Comparison of ENCODE assay signal across 38 cellular contexts in the genomic region with DNA sequence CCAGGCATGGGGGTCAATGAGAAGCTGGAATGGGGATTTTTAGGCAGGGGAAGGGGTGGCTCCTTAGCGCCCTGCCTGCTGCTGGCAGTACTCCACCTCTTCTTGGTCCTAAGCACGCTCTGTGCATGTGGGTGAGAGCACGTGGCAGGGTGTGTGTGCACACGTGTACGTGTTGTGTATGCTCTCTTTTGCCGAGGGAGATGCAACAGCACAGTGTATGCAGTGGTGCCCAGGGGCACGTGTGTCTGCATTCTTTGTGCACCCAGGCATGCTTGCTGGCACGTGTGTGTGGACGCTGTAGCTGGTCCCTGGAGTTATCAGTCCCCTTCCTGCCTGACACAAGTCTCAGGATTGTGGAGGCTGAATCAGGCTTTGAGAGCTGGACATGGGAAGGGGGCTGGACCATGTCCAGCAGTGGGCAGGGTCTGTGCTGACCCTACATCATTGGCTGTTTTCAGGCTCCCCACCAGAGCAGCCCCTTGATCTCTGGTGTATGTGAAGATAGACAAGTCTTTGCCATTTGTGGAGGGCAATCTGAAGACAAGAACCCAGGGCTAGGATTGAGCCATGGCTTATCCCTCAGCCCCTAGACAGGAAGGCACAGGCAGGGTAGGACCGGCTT. TPM values are rescaled to one million over a fixed set of nuclear protein-coding genes. Genes with fewer than 3 reads are reported as not detected.
DNase-seq lines count a peak whose midpoint lies in the region; ATAC-seq, FAIRE-seq and TF ChIP-seq lines count a peak whose summit lies in the region.
"Had no signal": no experiment of that assay in that cellular context is flagged by ENCODE, and none has a peak within 500 bp of the region (broad histone marks: within the 10 kb centered on the region; RNA-seq: fewer than 3 reads in every experiment).

No MANE protein-coding gene starts in this region.

- no peak overlapping the region for H3K4me3 ChIP-seq in H1 (ENCODE audit: extremely low read depth in 1 of 4, insufficient read depth in 2 of 4, low read depth in 3 of 4, low read length in 4 of 4)
- H3K4me3 ChIP-seq in neural progenitor cell: no peak overlapping the region
- H3K4me3 ChIP-seq: adrenal gland, lower lobe of right lung, mucosa of descending colon, upper lobe of right lung had no signal

- H2AFZ ChIP-seq in H1 (ENCODE audit: low read length) (no peak overlapping the region), neural progenitor cell (replicated peaks) (no peak overlapping the region)

- H3K23ac ChIP-seq in H1 (ENCODE audit: insufficient read length): no peak overlapping the region

- CTCF ChIA-PET in H1 (lab: Charles Lee; ENCODE audit: partially characterized antibody): interaction anchor here (0.6 to 11.7 kb wide), 12 partner anchors 9 to 160 kb away, joined by 3 to 89 read pairs (median 5); no protein-coding TSS in a partner anchor

- no peak overlapping the region for H3K14ac ChIP-seq in H1 (ENCODE audit: insufficient read length)

- peaks cover 11 to 29% (median 21%) of the 10 kb centered on the region in 4 experiments for H3K4me1 ChIP-seq in H1 (replicated peaks in 1 of 4; ENCODE audit: control insufficient read depth in 3 of 4, insufficient read depth in 4 of 4, low read length in 3 of 4)
- H3K4me1 ChIP-seq in neural progenitor cell: peaks cover 23% of the 10 kb centered on the region

- peak in 1 of 3 experiments; percentile 3; a peak in 1 of 4 replicates for TF ChIP-seq CTCF in H1 (IDR thresholded peaks at IDR 0.05; ENCODE audit: control extremely low read depth in 1 of 3, insufficient read depth in 1 of 3, low read depth in 1 of 3, low read length in 3 of 3)
- no peak for TF ChIP-seq CTCF in neural progenitor cell (IDR thresholded peaks at IDR 0.05)
- no peak for TF ChIP-seq CTCF in D721Med (IDR thresholded peaks at IDR 0.05; ENCODE audit: insufficient read depth, missing control alignments)

- no peak overlapping the region for H4K8ac ChIP-seq in H1 (ENCODE audit: extremely low read depth, insufficient read depth, low read length)

- peaks cover 7% of the 10 kb centered on the region for H3F3A ChIP-seq in neural progenitor cell (ENCODE audit: low read depth)

- peaks cover 3 to 11% of the 10 kb centered on the region in 2 experiments for H4K20me1 ChIP-seq in H1 (replicated peaks in 1 of 2; ENCODE audit: control insufficient read depth in 1 of 2, insufficient read depth in 2 of 2, low read length in 2 of 2)
- peaks cover 25% of the 10 kb centered on the region for H4K20me1 ChIP-seq in neural progenitor cell (ENCODE audit: low read depth)

- TF ChIP-seq EP300 in H1 (IDR thresholded peaks at IDR 0.05; ENCODE audit: borderline replicate concordance in 1 of 2, low read depth in 2 of 2, low read length in 2 of 2): no peak

- H2BK20ac ChIP-seq in H1 (ENCODE audit: low read length): no peak overlapping the region

- H3K4me3 Mint-ChIP-seq in neural progenitor cell: peak overlapping the region; percentile 47
- H3K4me3 Mint-ChIP-seq in activated T-helper 1 cell treated with anti-CD3 and anti-CD28 coated beads, Interleukin-12 subunit alpha, Interleukin-12 subunit beta, Interleukin-2, Interleukin-4 antibody, amounts not matched to agents 30 ng/mL and 10 ng/mL and 1 ng/mL, durations not matched to agents 14 hours and 24 hours and 36 hours: no peak overlapping the region
- H3K4me3 Mint-ChIP-seq: activated CD4-positive, alpha-beta T cell treated with anti-CD3 and anti-CD28 coated beads, Interleukin-2, amount 10 ng/mL, durations not matched to agents 7 days and 5 days; activated CD8-positive, alpha-beta memory T cell treated with anti-CD3 and anti-CD28 coated beads, Interleukin-2, amount 10 ng/mL, durations not matched to agents 7 days and 5 days; CD4-positive, alpha-beta T cell; natural killer cell treated with Interleukin-12 subunit alpha and Interleukin-12 subunit beta and Interleukin-15 and Interleukin-18, amount 100 ng/mL, for 72 hours; WTC11 had no signal

- H3K9ac ChIP-seq in H1 (replicated peaks in 1 of 4; ENCODE audit: extremely low read depth in 1 of 4, low read depth in 3 of 4, low read length in 3 of 4): no peak overlapping the region
- H3K9ac ChIP-seq in neural progenitor cell: no peak overlapping the region

- H3K27me3 ChIP-seq in H1 (replicated peaks in 1 of 4; ENCODE audit: control insufficient read depth in 3 of 4, extremely low read depth in 1 of 4, insufficient read depth in 3 of 4, low read length in 3 of 4): peaks cover 0 to 5% (median 3%) of the 10 kb centered on the region in 4 experiments; a peak in 3 of 7 replicates
- peaks cover 27% of the 10 kb centered on the region for H3K27me3 ChIP-seq in neural progenitor cell

- no peak overlapping the region for H2BK120ac ChIP-seq in H1 (replicated peaks; ENCODE audit: low read depth, low read length)

- TF ChIP-seq RAD21 in H1 (IDR thresholded peaks at IDR 0.05 in 1 of 2, conservative IDR thresholded peaks at IDR 0.05 in 1 of 2; ENCODE audit: low read depth in 2 of 2, low read length in 2 of 2): no peak

- DNase-seq in Right ventricle myocardium inferior (ENCODE audit: missing footprints): peak; percentile 5
- DNase-seq in cardiac septum (ENCODE audit: low spot score): no peak
- DNase-seq in H1 (ENCODE audit: low read depth in 1 of 2, low spot score in 2 of 2): no peak
- DNase-seq in neural progenitor cell (ENCODE audit: low spot score): no peak
- DNase-seq in UCSD-AML1 (lab: John Stamatoyannopoulos, UW; ENCODE audit: unreplicated experiment): no peak
- DNase-seq in activated CD4-positive, alpha-beta T cell treated with anti-CD3 and anti-CD28 coated beads, Interleukin-2, amount 50 U/mL, for 4 hours: no peak
- no peak for DNase-seq in D721Med (ENCODE audit: insufficient read length, low spot score)
- no peak for DNase-seq in activated T-helper 1 cell treated with anti-CD3 and anti-CD28 coated beads, Interleukin-12 subunit alpha, Interleukin-12 subunit beta, Interleukin-2, Interleukin-4 antibody, amounts not matched to agents 30 ng/mL and 10 ng/mL and 1 ng/mL, durations not matched to agents 14 hours and 24 hours and 36 hours (ENCODE audit: low spot score)
- DNase-seq: 8988T; activated CD4-positive, alpha-beta T cell treated with anti-CD3 and anti-CD28 coated beads, Interleukin-2, amount 10 ng/mL, durations not matched to agents 7 days and 5 days; activated CD8-positive, alpha-beta memory T cell treated with anti-CD3 and anti-CD28 coated beads, Interleukin-2, amount 10 ng/mL, durations not matched to agents 7 days and 5 days; activated naive CD4-positive, alpha-beta T cell treated with Interleukin-2 at 50 U/mL for 16 hours; activated T-cell treated with anti-CD3 and anti-CD28 coated beads, Interleukin-2, amount 50 U/mL, for 48 hours; adrenal gland; brain microvascular endothelial cell; CD4-positive, alpha-beta T cell; effector CD8-positive, alpha-beta T cell; H7; kidney glomerular epithelial cell; lower lobe of right lung; mucosa of descending colon; NCI-H1048; NCI-H1694 treated with DMSO at 0.1 percent for 48 hours; NCI-H2171 treated with DMSO at 0.1 percent for 48 hours; NCI-H524; SHP77 treated with DMSO at 0.1 percent for 48 hours; stimulated activated CD4-positive, alpha-beta T cell treated with anti-CD3 and anti-CD28 coated beads, Interleukin-12 subunit alpha, Interleukin-12 subunit beta, amount 100 ng/mL, for 4 hours; stimulated activated CD4-positive, alpha-beta T cell treated with anti-CD3 and anti-CD28 coated beads, Interleukin-4, amount 100 ng/mL, for 1 hour; SW 1271; upper lobe of right lung had no signal

- H3K9me3 ChIP-seq in H1 (ENCODE audit: insufficient read depth in 2 of 2, low read depth in 1 of 2, low read length in 1 of 2) (no peaks in the 10 kb centered on the region), neural progenitor cell (ENCODE audit: low read depth) (no peaks in the 10 kb centered on the region)
- H3K9me3 ChIP-seq: adrenal gland, lower lobe of right lung, mucosa of descending colon, upper lobe of right lung had no signal

- no peaks in the 10 kb centered on the region for H3K36me3 Mint-ChIP-seq in neural progenitor cell
- H3K36me3 Mint-ChIP-seq in activated T-helper 1 cell treated with anti-CD3 and anti-CD28 coated beads, Interleukin-12 subunit alpha, Interleukin-12 subunit beta, Interleukin-2, Interleukin-4 antibody, amounts not matched to agents 30 ng/mL and 10 ng/mL and 1 ng/mL, durations not matched to agents 14 hours and 24 hours and 36 hours (ENCODE audit: low read depth): no peaks in the 10 kb centered on the region
- H3K36me3 Mint-ChIP-seq: activated CD8-positive, alpha-beta memory T cell treated with anti-CD3 and anti-CD28 coated beads, Interleukin-2, amount 10 ng/mL, durations not matched to agents 7 days and 5 days; natural killer cell treated with Interleukin-12 subunit alpha and Interleukin-12 subunit beta and Interleukin-15 and Interleukin-18, amount 100 ng/mL, for 72 hours; WTC11 had no signal

- H3K27ac Mint-ChIP-seq in neural progenitor cell: peak overlapping the region; percentile 96
- no peak overlapping the region for H3K27ac Mint-ChIP-seq in activated T-helper 1 cell treated with anti-CD3 and anti-CD28 coated beads, Interleukin-12 subunit alpha, Interleukin-12 subunit beta, Interleukin-2, Interleukin-4 antibody, amounts not matched to agents 30 ng/mL and 10 ng/mL and 1 ng/mL, durations not matched to agents 14 hours and 24 hours and 36 hours
- H3K27ac Mint-ChIP-seq: activated CD4-positive, alpha-beta T cell treated with anti-CD3 and anti-CD28 coated beads, Interleukin-2, amount 10 ng/mL, durations not matched to agents 7 days and 5 days; activated CD8-positive, alpha-beta memory T cell treated with anti-CD3 and anti-CD28 coated beads, Interleukin-2, amount 10 ng/mL, durations not matched to agents 7 days and 5 days; CD4-positive, alpha-beta T cell; natural killer cell treated with Interleukin-12 subunit alpha and Interleukin-12 subunit beta and Interleukin-15 and Interleukin-18, amount 100 ng/mL, for 72 hours; WTC11 had no signal

- H2BK12ac ChIP-seq in H1 (ENCODE audit: low read depth, low read length): peak overlapping the region; percentile 72; the same call in 1 of the 2 replicates

- H2AK5ac ChIP-seq in H1 (ENCODE audit: low read depth, low read length): no peak overlapping the region

- no peaks in the 10 kb centered on the region for H3K9me3 Mint-ChIP-seq in neural progenitor cell
- H3K9me3 Mint-ChIP-seq in activated T-helper 1 cell treated with anti-CD3 and anti-CD28 coated beads, Interleukin-12 subunit alpha, Interleukin-12 subunit beta, Interleukin-2, Interleukin-4 antibody, amounts not matched to agents 30 ng/mL and 10 ng/mL and 1 ng/mL, durations not matched to agents 14 hours and 24 hours and 36 hours: no peaks in the 10 kb centered on the region
- H3K9me3 Mint-ChIP-seq: activated CD4-positive, alpha-beta T cell treated with anti-CD3 and anti-CD28 coated beads, Interleukin-2, amount 10 ng/mL, durations not matched to agents 7 days and 5 days; CD4-positive, alpha-beta T cell; natural killer cell treated with Interleukin-12 subunit alpha and Interleukin-12 subunit beta and Interleukin-15 and Interleukin-18, amount 100 ng/mL, for 72 hours; WTC11 had no signal

- H2BK5ac ChIP-seq in H1 (ENCODE audit: low read depth, low read length): no peak overlapping the region

- no peak for ATAC-seq in Right ventricle myocardium inferior
- ATAC-seq: activated CD8-positive, alpha-beta memory T cell treated with anti-CD3 and anti-CD28 coated beads, Interleukin-2, amount 10 ng/mL, durations not matched to agents 7 days and 5 days; lower lobe of right lung; mucosa of descending colon; natural killer cell treated with Interleukin-12 subunit alpha and Interleukin-12 subunit beta and Interleukin-15 and Interleukin-18, amount 100 ng/mL, for 72 hours; Panc1; sciatic nerve; upper lobe of right lung; WTC11 had no signal

- H3K56ac ChIP-seq in H1 (replicated peaks; ENCODE audit: insufficient read length, low read depth, low read length): no peak overlapping the region

- no peak overlapping the region for H4K5ac ChIP-seq in H1 (ENCODE audit: insufficient read length, low read depth, low read length)

- H3K18ac ChIP-seq in H1 (ENCODE audit: extremely low read depth, low read length): no peak overlapping the region

- H3K4ac ChIP-seq in H1 (replicated peaks; ENCODE audit: insufficient read length, low read depth, low read length): no peak overlapping the region

- peaks cover 16% of the 10 kb centered on the region for H3K79me1 ChIP-seq in H1 (ENCODE audit: low read depth, low read length)

- FAIRE-seq in H1 (lab: Jason Lieb, UNC) (no peak), D721Med (lab: Jason Lieb, UNC) (no peak)
- FAIRE-seq: colon had no signal

- H3K23me2 ChIP-seq in H1 (ENCODE audit: low read depth, low read length): peaks cover 13% of the 10 kb centered on the region; the same call in 1 of the 2 replicates

- POLR2A ChIA-PET in H1 (lab: Charles Lee; ENCODE audit: partially characterized antibody): interaction anchor here (1.9 to 14.0 kb wide), 2 partner anchors 9 to 19 kb away, joined by 7 to 149 read pairs; no protein-coding TSS in a partner anchor

- intact Hi-C loops in Right ventricle myocardium inferior (cut with DNase I) (no loop called here), cardiac septum (cut with DNase I) (no loop called here)
- intact Hi-C loops in activated T-helper 1 cell treated with anti-CD3 and anti-CD28 coated beads, Interleukin-12 subunit alpha, Interleukin-12 subunit beta, Interleukin-2, Interleukin-4 antibody, amounts not matched to agents 30 ng/mL and 10 ng/mL and 1 ng/mL, durations not matched to agents 14 hours and 24 hours and 36 hours (cut with micrococcal nuclease): no loop called here

- no peak for TF ChIP-seq POLR2A in H1 (IDR thresholded peaks at IDR 0.05; ENCODE audit: control extremely low read depth in 1 of 2, low read depth in 2 of 2, low read length in 2 of 2)

- peaks cover 44% of the 10 kb centered on the region for H3K4me1 Mint-ChIP-seq in neural progenitor cell
- no peaks in the 10 kb centered on the region for H3K4me1 Mint-ChIP-seq in activated T-helper 1 cell treated with anti-CD3 and anti-CD28 coated beads, Interleukin-12 subunit alpha, Interleukin-12 subunit beta, Interleukin-2, Interleukin-4 antibody, amounts not matched to agents 30 ng/mL and 10 ng/mL and 1 ng/mL, durations not matched to agents 14 hours and 24 hours and 36 hours (ENCODE audit: low read depth)
- H3K4me1 Mint-ChIP-seq: activated CD8-positive, alpha-beta memory T cell treated with anti-CD3 and anti-CD28 coated beads, Interleukin-2, amount 10 ng/mL, durations not matched to agents 7 days and 5 days had no signal

- peaks cover 3 to 22% of the 10 kb centered on the region in 2 experiments; a peak in 3 of 4 replicates for H3K79me2 ChIP-seq in H1 (ENCODE audit: control insufficient read depth in 1 of 2, insufficient read depth in 2 of 2, low read length in 2 of 2)
- no peaks in the 10 kb centered on the region for H3K79me2 ChIP-seq in neural progenitor cell (ENCODE audit: low read depth)

- peaks cover 7% of the 10 kb centered on the region for H3K27me3 Mint-ChIP-seq in neural progenitor cell (ENCODE audit: insufficient read depth, low read depth)
- H3K27me3 Mint-ChIP-seq in activated T-helper 1 cell treated with anti-CD3 and anti-CD28 coated beads, Interleukin-12 subunit alpha, Interleukin-12 subunit beta, Interleukin-2, Interleukin-4 antibody, amounts not matched to agents 30 ng/mL and 10 ng/mL and 1 ng/mL, durations not matched to agents 14 hours and 24 hours and 36 hours (ENCODE audit: insufficient read depth): peaks cover 32% of the 10 kb centered on the region

- H3K4me2 ChIP-seq in H1 (ENCODE audit: insufficient read depth in 1 of 2, low read depth in 2 of 2, low read length in 2 of 2): no peak overlapping the region
- no peak overlapping the region for H3K4me2 ChIP-seq in neural progenitor cell

- no peak overlapping the region for H4K91ac ChIP-seq in H1 (replicated peaks; ENCODE audit: insufficient read length, low read length)

- H3K27ac ChIP-seq in H1 (ENCODE audit: low read depth, low read length): no peak overlapping the region
- no peak overlapping the region for H3K27ac ChIP-seq in neural progenitor cell
- H3K27ac ChIP-seq: adrenal gland, brain microvascular endothelial cell, lower lobe of right lung, upper lobe of right lung had no signal

- 92% methylated on average over 10 of the region's 10 CpGs; no CpG with 5 or more reads in 1 of the 2 experiments for WGBS in H1 (ENCODE audit: extremely low coverage in 1 of 2, insufficient coverage in 1 of 2, insufficient read length in 1 of 2, insufficient replicate concordance in 2 of 2, low coverage in 1 of 2, low lambda C conversion rate in 2 of 2, missing lambda C conversion rate in 1 of 2), 2 experiments

- peak overlapping the region; percentile 89 for H2BK15ac ChIP-seq in H1 (ENCODE audit: low read length)

- H3K36me3 ChIP-seq in H1 (ENCODE audit: control insufficient read depth in 2 of 4, insufficient read depth in 4 of 4, low read length in 3 of 4) (no peaks in the 10 kb centered on the region), neural progenitor cell (no peaks in the 10 kb centered on the region)
- H3K36me3 ChIP-seq: adrenal gland, brain microvascular endothelial cell, lower lobe of right lung, upper lobe of right lung had no signal

RNA-seq across cellular contexts. Expression of gene CAMKV, which starts 1.9 kb away (rescaled TPM):
- not detected for total RNA-seq in Right ventricle myocardium inferior
- not detected for total RNA-seq in cardiac septum
- 66.4 and 67.9 TPM in 2 replicates for total RNA-seq in H1 (2021; fragmentation: NEBNext Ultra II Directional; extraction: Animal tissue kit (Norgen Biotek cat#: 25700))
- polyA plus RNA-seq in H1 (2011; rRNA removed): 56.3 and 74.5 TPM in 2 replicates
- 80.5 TPM for polyA plus RNA-seq in H1 (2011; cell fraction: cytosol; rRNA removed)
- polyA plus RNA-seq in H1 (2011; cell fraction: nucleus; rRNA removed): 277 TPM
- 70.4 to 87.7 TPM (median 77.8 TPM) in 4 replicates for polyA plus RNA-seq in H1 (2012, experiment 1 of 2)
- 61.8 TPM for polyA plus RNA-seq in H1 (2012, experiment 2 of 2)
- polyA plus RNA-seq in H1 (2013, experiment 1 of 2): 39.4 TPM
- 33.4 TPM for polyA plus RNA-seq in H1 (2013, experiment 2 of 2)
- polyA minus RNA-seq in H1 (2011; rRNA and poly(A)+ RNA removed): 57.9 and 66.0 TPM in 2 replicates
- polyA minus RNA-seq in H1 (2011; cell fraction: cytosol; rRNA and poly(A)+ RNA removed): 41.2 TPM
- 57.3 TPM for polyA minus RNA-seq in H1 (2011; cell fraction: nucleus; rRNA and poly(A)+ RNA removed)
- 10.8 and 12.1 TPM in 2 replicates for total RNA-seq in neural progenitor cell (ENCODE audit: low replicate concordance)
- 0.96 and 1.0 TPM in 2 replicates for total RNA-seq in activated T-helper 1 cell treated with anti-CD3 and anti-CD28 coated beads, Interleukin-12 subunit alpha, Interleukin-12 subunit beta, Interleukin-2, Interleukin-4 antibody, amounts not matched to agents 30 ng/mL and 10 ng/mL and 1 ng/mL, durations not matched to agents 14 hours and 24 hours and 36 hours
- total RNA-seq: activated CD4-positive, alpha-beta T cell treated with anti-CD3 and anti-CD28 coated beads, Interleukin-2, amount 10 ng/mL, durations not matched to agents 7 days and 5 days; activated CD8-positive, alpha-beta memory T cell treated with anti-CD3 and anti-CD28 coated beads, Interleukin-2, amount 10 ng/mL, durations not matched to agents 7 days and 5 days; epithelial cell of proximal tubule; lower lobe of right lung; mucosa of descending colon; natural killer cell treated with Interleukin-12 subunit alpha and Interleukin-12 subunit beta and Interleukin-15 and Interleukin-18, amount 100 ng/mL, for 72 hours; posterior vena cava; sciatic nerve; subcutaneous adipose tissue; upper lobe of right lung had no signal

RNA-seq across cellular contexts. Expression of gene TRAIP, which starts 15.3 kb away (rescaled TPM):
- total RNA-seq in Right ventricle myocardium inferior (2.5 TPM), cardiac septum (2.0 TPM), neural progenitor cell (ENCODE audit: low replicate concordance) (24.4 and 32.2 TPM in 2 replicates)
- total RNA-seq in H1 (2021; fragmentation: NEBNext Ultra II Directional; extraction: Animal tissue kit (Norgen Biotek cat#: 25700)): 25.4 and 28.1 TPM in 2 replicates
- polyA plus RNA-seq in H1 (2011; rRNA removed): 27.7 and 29.5 TPM in 2 replicates
- 29.3 TPM for polyA plus RNA-seq in H1 (2011; cell fraction: cytosol; rRNA removed)
- polyA plus RNA-seq in H1 (2011; cell fraction: nucleus; rRNA removed): 101 TPM
- 21.5 to 33.3 TPM (median 29.6 TPM) in 4 replicates for polyA plus RNA-seq in H1 (2012, experiment 1 of 2)
- polyA plus RNA-seq in H1 (2012, experiment 2 of 2): 18.8 TPM
- polyA plus RNA-seq in H1 (2013, experiment 1 of 2): 22.0 TPM
- 20.9 TPM for polyA plus RNA-seq in H1 (2013, experiment 2 of 2)
- polyA minus RNA-seq in H1 (2011; rRNA and poly(A)+ RNA removed): 37.3 and 44.4 TPM in 2 replicates
- polyA minus RNA-seq in H1 (2011; cell fraction: cytosol; rRNA and poly(A)+ RNA removed): 14.4 TPM
- polyA minus RNA-seq in H1 (2011; cell fraction: nucleus; rRNA and poly(A)+ RNA removed): 39.7 TPM
- 26.5 and 27.9 TPM in 2 replicates for total RNA-seq in activated T-helper 1 cell treated with anti-CD3 and anti-CD28 coated beads, Interleukin-12 subunit alpha, Interleukin-12 subunit beta, Interleukin-2, Interleukin-4 antibody, amounts not matched to agents 30 ng/mL and 10 ng/mL and 1 ng/mL, durations not matched to agents 14 hours and 24 hours and 36 hours

RNA-seq across cellular contexts. Expression of gene MST1R, which starts 32.0 kb away (rescaled TPM):
- 1.2 TPM for total RNA-seq in Right ventricle myocardium inferior
- total RNA-seq in cardiac septum: 1.2 TPM
- 4.8 and 7.6 TPM in 2 replicates for total RNA-seq in H1 (2021; fragmentation: NEBNext Ultra II Directional; extraction: Animal tissue kit (Norgen Biotek cat#: 25700))
- polyA plus RNA-seq in H1 (2011; rRNA removed): 7.6 and 9.4 TPM in 2 replicates
- polyA plus RNA-seq in H1 (2011; cell fraction: cytosol; rRNA removed): 7.7 TPM
- polyA plus RNA-seq in H1 (2011; cell fraction: nucleus; rRNA removed): 42.5 TPM
- polyA plus RNA-seq in H1 (2012, experiment 1 of 2): 3.3 to 8.7 TPM (median 5.8 TPM) in 4 replicates
- polyA plus RNA-seq in H1 (2012, experiment 2 of 2): 3.9 TPM
- polyA plus RNA-seq in H1 (2013, experiment 1 of 2): 6.4 TPM
- 3.9 TPM for polyA plus RNA-seq in H1 (2013, experiment 2 of 2)
- polyA minus RNA-seq in H1 (2011; rRNA and poly(A)+ RNA removed): 6.6 and 13.8 TPM in 2 replicates
- 4.0 TPM for polyA minus RNA-seq in H1 (2011; cell fraction: cytosol; rRNA and poly(A)+ RNA removed)
- 20.9 TPM for polyA minus RNA-seq in H1 (2011; cell fraction: nucleus; rRNA and poly(A)+ RNA removed)
- total RNA-seq in neural progenitor cell (ENCODE audit: low replicate concordance): 0.32 and 1.8 TPM in 2 replicates
- 1.6 and 2.5 TPM in 2 replicates for total RNA-seq in activated T-helper 1 cell treated with anti-CD3 and anti-CD28 coated beads, Interleukin-12 subunit alpha, Interleukin-12 subunit beta, Interleukin-2, Interleukin-4 antibody, amounts not matched to agents 30 ng/mL and 10 ng/mL and 1 ng/mL, durations not matched to agents 14 hours and 24 hours and 36 hours

RNA-seq across cellular contexts. Expression of gene UBA7, which starts 57.9 kb away (rescaled TPM):
- total RNA-seq in Right ventricle myocardium inferior: 23.1 TPM
- total RNA-seq in cardiac septum: 20.0 TPM
- total RNA-seq in H1 (2021; fragmentation: NEBNext Ultra II Directional; extraction: Animal tissue kit (Norgen Biotek cat#: 25700)): 0.34 and 1.9 TPM in 2 replicates
- polyA plus RNA-seq in H1 (2011; rRNA removed): 0.65 and 1.8 TPM in 2 replicates
- 1.6 TPM for polyA plus RNA-seq in H1 (2011; cell fraction: cytosol; rRNA removed)
- polyA plus RNA-seq in H1 (2011; cell fraction: nucleus; rRNA removed): 8.9 TPM
- polyA plus RNA-seq in H1 (2012, experiment 1 of 2): 0.66 to 1.4 TPM (median 0.97 TPM) in 4 replicates
- polyA plus RNA-seq in H1 (2012, experiment 2 of 2): 0.46 TPM
- polyA plus RNA-seq in H1 (2013, experiment 1 of 2): 0.26 TPM
- 0.22 TPM for polyA plus RNA-seq in H1 (2013, experiment 2 of 2)
- 1.3 TPM in 1 of 2 replicates, not detected in the other for polyA minus RNA-seq in H1 (2011; rRNA and poly(A)+ RNA removed)
- not detected for polyA minus RNA-seq in H1 (2011; cell fraction: cytosol; rRNA and poly(A)+ RNA removed)
- 2.8 TPM for polyA minus RNA-seq in H1 (2011; cell fraction: nucleus; rRNA and poly(A)+ RNA removed)
- total RNA-seq in neural progenitor cell (ENCODE audit: low replicate concordance): 0.47 and 4.3 TPM in 2 replicates
- 90.3 and 97.5 TPM in 2 replicates for total RNA-seq in activated T-helper 1 cell treated with anti-CD3 and anti-CD28 coated beads, Interleukin-12 subunit alpha, Interleukin-12 subunit beta, Interleukin-2, Interleukin-4 antibody, amounts not matched to agents 30 ng/mL and 10 ng/mL and 1 ng/mL, durations not matched to agents 14 hours and 24 hours and 36 hours

RNA-seq across cellular contexts. Expression of gene MON1A, which starts 58.0 kb away (rescaled TPM):
- total RNA-seq in Right ventricle myocardium inferior (7.7 TPM), cardiac septum (9.4 TPM), neural progenitor cell (ENCODE audit: low replicate concordance) (1.9 and 4.5 TPM in 2 replicates)
- total RNA-seq in H1 (2021; fragmentation: NEBNext Ultra II Directional; extraction: Animal tissue kit (Norgen Biotek cat#: 25700)): 9.8 and 10.3 TPM in 2 replicates
- polyA plus RNA-seq in H1 (2011; rRNA removed): 14.1 and 20.4 TPM in 2 replicates
- polyA plus RNA-seq in H1 (2011; cell fraction: cytosol; rRNA removed): 10.8 TPM
- polyA plus RNA-seq in H1 (2011; cell fraction: nucleus; rRNA removed): 13.1 TPM
- 5.4 to 8.8 TPM (median 7.3 TPM) in 4 replicates for polyA plus RNA-seq in H1 (2012, experiment 1 of 2)
- polyA plus RNA-seq in H1 (2012, experiment 2 of 2): 10.2 TPM
- 7.2 TPM for polyA plus RNA-seq in H1 (2013, experiment 1 of 2)
- polyA plus RNA-seq in H1 (2013, experiment 2 of 2): 7.1 TPM
- polyA minus RNA-seq in H1 (2011; rRNA and poly(A)+ RNA removed): 4.5 and 5.9 TPM in 2 replicates
- 8.0 TPM for polyA minus RNA-seq in H1 (2011; cell fraction: cytosol; rRNA and poly(A)+ RNA removed)
- 4.9 TPM for polyA minus RNA-seq in H1 (2011; cell fraction: nucleus; rRNA and poly(A)+ RNA removed)
- total RNA-seq in activated T-helper 1 cell treated with anti-CD3 and anti-CD28 coated beads, Interleukin-12 subunit alpha, Interleukin-12 subunit beta, Interleukin-2, Interleukin-4 antibody, amounts not matched to agents 30 ng/mL and 10 ng/mL and 1 ng/mL, durations not matched to agents 14 hours and 24 hours and 36 hours: 15.5 and 17.3 TPM in 2 replicates
